Comparison of ENCODE assay signal across 1 cellular context in genomic region chr7:116219288-116219687, GRCh38.
A peak's percentile ranks its signal among the peaks of the same experiment; 100 is the strongest.
TF ChIP-seq lines count a peak whose summit lies in the region.

No MANE protein-coding gene starts in this region.

TF ChIP-seq in HepG2, 621 proteins besides CTCF, POLR2A, EP300 and RAD21:
- TF ChIP-seq ZNF558 (CRISPR knock-in tag; IDR thresholded peaks at IDR 0.05; ENCODE audit: borderline replicate concordance) = no peak
- 0 out of 2 replicates have a peak, but pooled peaks have one; percentile 9 for TF ChIP-seq HNF4A (CRISPR knock-in tag; IDR thresholded peaks at IDR 0.05)
